In the genomic region with DNA sequence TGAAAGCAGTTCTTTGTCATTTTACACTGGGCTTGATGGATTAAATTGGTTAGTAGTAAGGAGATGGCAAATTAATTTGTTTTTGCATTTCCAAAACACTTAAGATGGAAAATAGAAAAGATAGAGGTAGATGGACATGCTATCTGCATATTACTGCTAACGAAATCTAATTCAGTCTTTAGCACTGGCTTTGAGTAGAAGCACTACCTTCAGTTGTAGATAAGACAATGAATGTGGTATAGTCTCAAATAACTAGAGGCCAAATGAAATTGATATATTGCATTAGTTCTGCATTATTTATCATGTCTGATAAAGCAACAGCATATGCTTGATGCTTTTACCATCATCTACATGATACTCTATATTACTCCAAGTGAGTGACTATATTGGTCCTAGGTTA, we compare ENCODE assay signal across 31 cellular contexts.
"Had no signal": no experiment of that assay in that cellular context is flagged by ENCODE, and none has a peak within 500 bp of the region (broad histone marks: within the 10 kb centered on the region; RNA-seq: fewer than 3 reads in every experiment).

No MANE protein-coding gene starts in this region.

- H3K27ac ChIP-seq: epithelial cell of prostate, esophagus squamous epithelium, gastroesophageal sphincter, VCaP had no signal

- H3K27ac Mint-ChIP-seq: activated B cell treated with CpG ODN at 0.5 μM for 24 hours; activated CD8-positive, alpha-beta T cell treated with anti-CD3 and anti-CD28 coated beads for 36 hours; activated naive CD8-positive, alpha-beta T cell; activated T-helper 17 cell treated with anti-CD3 and anti-CD28 coated beads, Interleukin-2, amount 50 U/mL, for 72 hours; effector memory CD8-positive, alpha-beta T cell had no signal

- H3K9me3 ChIP-seq: esophagus squamous epithelium, gastroesophageal sphincter had no signal

- H3K36me3 ChIP-seq: esophagus squamous epithelium, gastroesophageal sphincter had no signal

- H3K4me1 Mint-ChIP-seq: activated T-helper 17 cell treated with anti-CD3 and anti-CD28 coated beads, Interleukin-2, amount 50 U/mL, for 72 hours had no signal

- H3K27me3 ChIP-seq: esophagus squamous epithelium, gastroesophageal sphincter had no signal

- H3K27me3 Mint-ChIP-seq: activated B cell treated with CpG ODN at 0.5 μM for 24 hours; activated CD8-positive, alpha-beta T cell treated with anti-CD3 and anti-CD28 coated beads for 36 hours; activated naive CD8-positive, alpha-beta T cell; activated T-helper 17 cell treated with anti-CD3 and anti-CD28 coated beads, Interleukin-2, amount 50 U/mL, for 72 hours; effector memory CD8-positive, alpha-beta T cell had no signal

- FAIRE-seq: astrocyte, colon, endometrium, endothelial cell of umbilical vein had no signal

- H3K9me3 Mint-ChIP-seq: activated B cell treated with CpG ODN at 0.5 μM for 24 hours; activated CD8-positive, alpha-beta T cell treated with anti-CD3 and anti-CD28 coated beads for 36 hours; activated T-cell treated with anti-CD3 and anti-CD28 coated beads, Interleukin-2, amount 50 U/mL, for 4 hours; activated T-helper 17 cell treated with anti-CD3 and anti-CD28 coated beads, Interleukin-2, amount 50 U/mL, for 72 hours; effector memory CD8-positive, alpha-beta T cell had no signal

- DNase-seq: activated B cell treated with CpG ODN at 0.5 μM for 24 hours; activated CD4-positive, alpha-beta T cell treated with anti-CD3 and anti-CD28 coated beads for 48 hours; activated CD4-positive, alpha-beta T cell treated with anti-CD3 and anti-CD28 coated beads, Interleukin-2, amount 50 U/mL, for 1 hour; activated CD4-positive, alpha-beta T cell treated with anti-CD3 and anti-CD28 coated beads, Interleukin-2, amount 50 U/mL, for 48 hours; activated CD8-positive, alpha-beta memory T cell treated with anti-CD3 and anti-CD28 coated beads for 24 hours; activated CD8-positive, alpha-beta T cell treated with anti-CD3 and anti-CD28 coated beads for 36 hours; activated effector memory CD4-positive, alpha-beta T cell treated with Interleukin-2 at 50 U/mL for 16 hours; activated gamma-delta T cell treated with Interleukin-2 at 50 U/mL for 16 hours; activated naive CD4-positive, alpha-beta T cell treated with anti-CD3 and anti-CD28 coated beads, Interleukin-2, amount 50 U/mL, for 16 hours; activated naive CD4-positive, alpha-beta T cell treated with Interleukin-2 at 50 U/mL for 16 hours; activated T-cell treated with anti-CD3 and anti-CD28 coated beads, Interleukin-2, amount 50 U/mL, for 4 hours; amniotic stem cell; anterior cingulate cortex; cortex of kidney; dermis blood vessel endothelial cell; effector CD4-positive, alpha-beta T cell; effector memory CD8-positive, alpha-beta T cell; esophagus squamous epithelium; foreskin melanocyte; head of caudate nucleus; T-helper 2 cell had no signal

- H3K4me1 ChIP-seq: esophagus squamous epithelium, gastroesophageal sphincter had no signal

- H3K4me3 ChIP-seq: esophagus squamous epithelium, gastroesophageal sphincter had no signal

- H3K4me3 Mint-ChIP-seq: activated B cell treated with CpG ODN at 0.5 μM for 24 hours; activated CD8-positive, alpha-beta T cell treated with anti-CD3 and anti-CD28 coated beads for 36 hours; activated naive CD8-positive, alpha-beta T cell; activated T-cell treated with anti-CD3 and anti-CD28 coated beads, Interleukin-2, amount 50 U/mL, for 4 hours; activated T-helper 17 cell treated with anti-CD3 and anti-CD28 coated beads, Interleukin-2, amount 50 U/mL, for 72 hours; effector memory CD8-positive, alpha-beta T cell had no signal

- ATAC-seq: activated CD4-positive, CD25-positive, alpha-beta regulatory T cell treated with anti-CD3 and anti-CD28 coated beads, Interleukin-2, amount 50 U/mL, for 24 hours; activated CD8-positive, alpha-beta T cell treated with anti-CD3 and anti-CD28 coated beads for 36 hours; activated T-cell treated with anti-CD3 and anti-CD28 coated beads, Interleukin-2, amount 50 U/mL, for 4 hours; activated T-helper 17 cell treated with anti-CD3 and anti-CD28 coated beads, Interleukin-2, amount 50 U/mL, for 72 hours; effector memory CD8-positive, alpha-beta T cell; gastroesophageal sphincter had no signal
